In the genomic region with DNA sequence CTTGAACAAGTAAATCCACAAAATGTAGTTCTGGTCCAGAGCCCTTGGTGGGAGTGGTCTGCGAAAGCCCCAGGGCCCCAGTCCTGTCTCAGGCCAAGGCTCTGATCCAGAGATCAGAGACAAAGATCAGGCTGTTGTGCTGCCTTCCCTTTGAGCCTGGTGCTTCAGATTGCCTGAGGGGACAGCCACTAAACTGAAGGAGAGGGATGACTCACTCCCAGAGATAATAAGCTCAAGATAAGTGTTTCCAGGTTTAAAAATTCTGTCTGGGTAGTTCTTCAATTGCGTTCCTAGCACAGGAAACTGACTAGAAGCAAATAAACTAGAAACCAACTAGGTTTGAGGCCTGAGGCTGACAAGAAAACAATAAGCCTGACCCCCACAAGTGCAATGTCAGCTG, we compare ENCODE assay signal across 1 cellular context.
TF ChIP-seq lines count a peak whose summit lies in the region.

No MANE protein-coding gene starts in this region.

TF ChIP-seq in SK-N-SH treated with all-trans-retinoic acid at 6 μM for 48 hours, 23 proteins besides CTCF, POLR2A, EP300 and RAD21 (continued from another document):
- TF ChIP-seq CSDC2 (CRISPR knock-in tag; IDR thresholded peaks at IDR 0.05) (no peak), ZFP30 (CRISPR knock-in tag; IDR thresholded peaks at IDR 0.05) (no peak), PPARA (CRISPR knock-in tag; IDR thresholded peaks at IDR 0.05; ENCODE audit: borderline replicate concordance) (no peak), ESRRG (CRISPR knock-in tag; IDR thresholded peaks at IDR 0.05) (no peak), BACH2 (CRISPR knock-in tag; IDR thresholded peaks at IDR 0.05; ENCODE audit: borderline replicate concordance) (no peak), OSR1 (CRISPR knock-in tag; IDR thresholded peaks at IDR 0.05) (no peak), SNAI2 (CRISPR knock-in tag; IDR thresholded peaks at IDR 0.05) (no peak), TOX (CRISPR knock-in tag; IDR thresholded peaks at IDR 0.05; ENCODE audit: borderline replicate concordance) (no peak), TCF4 (CRISPR knock-in tag; IDR thresholded peaks at IDR 0.05; ENCODE audit: borderline replicate concordance) (peak; percentile 91), ZNF70 (CRISPR knock-in tag; IDR thresholded peaks at IDR 0.05) (peak; percentile 35; the same call in 1 of the 2 replicates), ISL1 (CRISPR knock-in tag; IDR thresholded peaks at IDR 0.05) (peak; percentile 55; the same call in 1 of the 2 replicates), ZNF8 (CRISPR knock-in tag; IDR thresholded peaks at IDR 0.05) (0 out of 2 replicates have a peak, but pooled peaks have one; percentile 25)
- TF ChIP-seq, protein P1, sequence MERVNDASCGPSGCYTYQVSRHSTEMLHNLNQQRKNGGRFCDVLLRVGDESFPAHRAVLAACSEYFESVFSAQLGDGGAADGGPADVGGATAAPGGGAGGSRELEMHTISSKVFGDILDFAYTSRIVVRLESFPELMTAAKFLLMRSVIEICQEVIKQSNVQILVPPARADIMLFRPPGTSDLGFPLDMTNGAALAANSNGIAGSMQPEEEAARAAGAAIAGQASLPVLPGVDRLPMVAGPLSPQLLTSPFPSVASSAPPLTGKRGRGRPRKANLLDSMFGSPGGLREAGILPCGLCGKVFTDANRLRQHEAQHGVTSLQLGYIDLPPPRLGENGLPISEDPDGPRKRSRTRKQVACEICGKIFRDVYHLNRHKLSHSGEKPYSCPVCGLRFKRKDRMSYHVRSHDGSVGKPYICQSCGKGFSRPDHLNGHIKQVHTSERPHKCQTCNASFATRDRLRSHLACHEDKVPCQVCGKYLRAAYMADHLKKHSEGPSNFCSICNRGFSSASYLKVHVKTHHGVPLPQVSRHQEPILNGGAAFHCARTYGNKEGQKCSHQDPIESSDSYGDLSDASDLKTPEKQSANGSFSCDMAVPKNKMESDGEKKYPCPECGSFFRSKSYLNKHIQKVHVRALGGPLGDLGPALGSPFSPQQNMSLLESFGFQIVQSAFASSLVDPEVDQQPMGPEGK (CRISPR knock-in tag; IDR thresholded peaks at IDR 0.05; ENCODE audit: borderline replicate concordance), result no peak
